Comparison of ENCODE assay signal across 9 cellular contexts in genomic region chr18:55321268-55322175, GRCh38.
DNase-seq lines count a peak whose midpoint lies in the region; ATAC-seq and TF ChIP-seq lines count a peak whose summit lies in the region.
"Had no signal": no experiment of that assay in that cellular context is flagged by ENCODE, and none has a peak within 500 bp of the region (broad histone marks: within the 10 kb centered on the region; RNA-seq: fewer than 3 reads in every experiment).

No MANE protein-coding gene starts in this region.

- H3K36me3 ChIP-seq in duodenal mucosa (ENCODE audit: control insufficient read depth in 1 of 2, insufficient read depth in 2 of 2, low read length in 2 of 2), result no peaks in the 10 kb centered on the region
- H3K36me3 ChIP-seq in lower lobe of right lung, result no peaks in the 10 kb centered on the region

- H3K4me1 ChIP-seq in duodenal mucosa (ENCODE audit: control insufficient read depth in 1 of 2, insufficient read depth in 2 of 2, low read length in 2 of 2) (peaks cover 0 to 3% of the 10 kb centered on the region in 2 donors), lower lobe of right lung (peaks cover 21% of the 10 kb centered on the region)

- intact Hi-C loops in lower lobe of right lung (cut with DNase I), result no loop called here

- H3K9me3 ChIP-seq in duodenal mucosa (ENCODE audit: control insufficient read depth in 1 of 2, low read length in 2 of 2) (no peaks in the 10 kb centered on the region), lower lobe of right lung (no peaks in the 10 kb centered on the region)

- no peaks in the 10 kb centered on the region for H3K9me3 Mint-ChIP-seq in T-helper 1 cell treated with Interleukin-12 subunit alpha and Interleukin-12 subunit beta and Interleukin-4 antibody, amounts not matched to agents 30 μg/mL and 1 μg/mL, for 36 hours

- no peak for TF ChIP-seq CTCF in lower lobe of right lung (IDR thresholded peaks at IDR 0.05)

- peaks cover 0 to 6% of the 10 kb centered on the region in 2 donors for H3K27me3 ChIP-seq in duodenal mucosa (ENCODE audit: control insufficient read depth in 1 of 2, insufficient read depth in 2 of 2, low read length in 2 of 2)
- H3K27me3 ChIP-seq in lower lobe of right lung (ENCODE audit: low read depth), result no peaks in the 10 kb centered on the region

- H3K4me3 Mint-ChIP-seq in T-helper 1 cell treated with Interleukin-12 subunit alpha and Interleukin-12 subunit beta and Interleukin-4 antibody, amounts not matched to agents 30 μg/mL and 1 μg/mL, for 36 hours, result peak overlapping the region; percentile 72

- ATAC-seq in lower lobe of right lung, result peak; percentile 94 to 97

- H3K9ac ChIP-seq in duodenal mucosa (ENCODE audit: low read depth in 1 of 2, low read length in 2 of 2), result peak overlapping the region; percentile 44 to 48

- H3K27me3 Mint-ChIP-seq in T-helper 1 cell treated with Interleukin-12 subunit alpha and Interleukin-12 subunit beta and Interleukin-4 antibody, amounts not matched to agents 30 μg/mL and 1 μg/mL, for 36 hours (ENCODE audit: low read depth), result peaks cover 56% of the 10 kb centered on the region

- H3K36me3 Mint-ChIP-seq in T-helper 1 cell treated with Interleukin-12 subunit alpha and Interleukin-12 subunit beta and Interleukin-4 antibody, amounts not matched to agents 30 μg/mL and 1 μg/mL, for 36 hours (ENCODE audit: low read depth), result no peaks in the 10 kb centered on the region

- H3K4me3 ChIP-seq in duodenal mucosa (ENCODE audit: low read depth in 1 of 2, low read length in 2 of 2), result peak overlapping the region; percentile 61 to 73
- peak overlapping the region; percentile 55 for H3K4me3 ChIP-seq in lower lobe of right lung

- H3K27ac ChIP-seq in duodenal mucosa (ENCODE audit: low read depth, low read length), result peak overlapping the region; percentile 58
- peak overlapping the region; percentile 90 for H3K27ac ChIP-seq in lower lobe of right lung

- DNase-seq in NCI-H2029 (lab: John Stamatoyannopoulos, UW) (peak; percentile 62), NCI-H2029 treated with DMSO at 0.1 percent for 48 hours (lab: John Stamatoyannopoulos, UW) (no peak), H4 (ENCODE audit: low spot score) (peak; percentile 86), LoVo (ENCODE audit: low spot score) (peak; percentile 52), lower lobe of right lung (peak; percentile 91)
- peak; percentile 15 for DNase-seq in stimulated activated CD8-positive, alpha-beta memory T cell treated with anti-CD3 and anti-CD28 coated beads, Interleukin-12 subunit alpha, Interleukin-12 subunit beta, amount 100 ng/mL, for 1 hour (ENCODE audit: low read depth)
- DNase-seq: DND-41 had no signal

- peaks cover 5% of the 10 kb centered on the region for H3K4me1 Mint-ChIP-seq in T-helper 1 cell treated with Interleukin-12 subunit alpha and Interleukin-12 subunit beta and Interleukin-4 antibody, amounts not matched to agents 30 μg/mL and 1 μg/mL, for 36 hours (ENCODE audit: low read depth)

- H3K27ac Mint-ChIP-seq in T-helper 1 cell treated with Interleukin-12 subunit alpha and Interleukin-12 subunit beta and Interleukin-4 antibody, amounts not matched to agents 30 μg/mL and 1 μg/mL, for 36 hours, result no peak overlapping the region
